ENCODE assay signal across 8 cellular contexts in genomic region chr11:78139422-78140391, GRCh38. TPM values are rescaled to one million over a fixed set of nuclear protein-coding genes. Genes with fewer than 3 reads are reported as not detected.
DNase-seq lines count a peak whose midpoint lies in the region; ATAC-seq lines count a peak whose summit lies in the region.

TSS of gene ALG8 (minus strand) at chr11:78139626. CDS start at chr11:78139588, 38 bp downstream.

- H3K9me3 ChIP-seq in CD8-positive, alpha-beta memory T cell (ENCODE audit: low read length): no peaks in the 10 kb centered on the region
- H3K9me3 ChIP-seq in effector memory CD4-positive, alpha-beta T cell (ENCODE audit: control insufficient read depth, low read length): no peaks in the 10 kb centered on the region

- H3K27me3 Mint-ChIP-seq in CD8-positive, alpha-beta memory T cell: peaks cover 0 to 1% of the 10 kb centered on the region in 2 donors
- no peaks in the 10 kb centered on the region for H3K27me3 Mint-ChIP-seq in memory B cell

- DNase-seq in CD8-positive, alpha-beta memory T cell: peak; percentile 93 to 97 (median 95)
- DNase-seq in HS-5 (ENCODE audit: low read depth) (peak; percentile 74), memory B cell (ENCODE audit: low spot score in 2 of 2) (peak; percentile 94)
- DNase-seq in NK-92 treated with Interleukin-12 subunit alpha and Interleukin-12 subunit beta, amount 100 ng/mL, for 24 hours (lab: John Stamatoyannopoulos, UW): peak; percentile 93
- peak; percentile 88 to 94 (median 93) for DNase-seq in effector memory CD4-positive, alpha-beta T cell
- peak; percentile 95 for DNase-seq in stimulated activated CD8-positive, alpha-beta memory T cell treated with anti-CD3 and anti-CD28 coated beads, Interleukin-12 subunit alpha, Interleukin-12 subunit beta, amount 100 ng/mL, for 24 hours (ENCODE audit: extremely low read depth)

- H3K4me3 Mint-ChIP-seq in CD8-positive, alpha-beta memory T cell: peak within 1 kb of the TSS; percentile 90 to 99 (median 95)
- peak within 1 kb of the TSS; percentile 93 for H3K4me3 Mint-ChIP-seq in memory B cell

- CTCF ChIA-PET in CD8-positive, alpha-beta memory T cell (lab: Charles Lee): interaction anchor here (0.9 to 1.9 kb wide), 8 partner anchors 8 to 425 kb away, joined by 3 to 8 read pairs (median 4); partner anchors contain the start of gene INTS4
- CTCF ChIA-PET in activated CD8-positive, alpha-beta memory T cell treated with anti-CD3 and anti-CD28 coated beads for 36 hours (lab: Charles Lee): interaction anchor here (0.8 to 1.4 kb wide), 4 partner anchors 43 to 280 kb away, joined by 3 to 7 read pairs (median 3); partner anchors contain the start of genes KCTD21 and USP35

- H3K4me3 ChIP-seq in CD8-positive, alpha-beta memory T cell (ENCODE audit: low read length): peak within 1 kb of the TSS; percentile 75
- peak within 1 kb of the TSS; percentile 73 for H3K4me3 ChIP-seq in effector memory CD4-positive, alpha-beta T cell (ENCODE audit: insufficient read depth, low read depth, low read length, poor library complexity, severe bottlenecking)

- POLR2A ChIA-PET in CD8-positive, alpha-beta memory T cell (lab: Charles Lee): interaction anchor here (0.5 to 1.5 kb wide), 8 partner anchors 37 to 435 kb away, joined by 3 to 7 read pairs (median 4); partner anchors contain the start of genes GAB2, INTS4, KCTD21 and NARS2
- POLR2A ChIA-PET in activated CD8-positive, alpha-beta memory T cell treated with anti-CD3 and anti-CD28 coated beads for 36 hours (lab: Charles Lee): interaction anchor here (0.5 to 1.7 kb wide), 7 partner anchors 49 to 313 kb away, joined by 3 to 11 read pairs (median 4); partner anchors contain the start of genes GAB2, INTS4, KCTD21 and NDUFC2

- peak within 1 kb of the TSS; percentile 87 to 98 (median 94) for H3K27ac Mint-ChIP-seq in CD8-positive, alpha-beta memory T cell
- peak within 1 kb of the TSS; percentile 90 for H3K27ac Mint-ChIP-seq in memory B cell

- H3K36me3 Mint-ChIP-seq in CD8-positive, alpha-beta memory T cell: peaks cover 2 to 38% (median 6%) of the 10 kb centered on the region in 3 donors
- peaks cover 5% of the 10 kb centered on the region for H3K36me3 Mint-ChIP-seq in memory B cell

- peak within 1 kb of the TSS; percentile 79 for H3K27ac ChIP-seq in CD8-positive, alpha-beta memory T cell (ENCODE audit: low read depth, low read length)
- peak within 1 kb of the TSS; percentile 75 for H3K27ac ChIP-seq in effector memory CD4-positive, alpha-beta T cell (ENCODE audit: insufficient read depth, low read length, poor library complexity, severe bottlenecking)

- no peaks in the 10 kb centered on the region for H3K36me3 ChIP-seq in CD8-positive, alpha-beta memory T cell (ENCODE audit: insufficient read depth, low read length)
- H3K36me3 ChIP-seq in effector memory CD4-positive, alpha-beta T cell (ENCODE audit: control insufficient read depth, insufficient read depth, low read length): no peaks in the 10 kb centered on the region

- H3K4me1 ChIP-seq in CD8-positive, alpha-beta memory T cell (ENCODE audit: insufficient read depth, low read length): peaks cover 11% of the 10 kb centered on the region
- no peaks in the 10 kb centered on the region for H3K4me1 ChIP-seq in effector memory CD4-positive, alpha-beta T cell (ENCODE audit: control insufficient read depth, insufficient read depth, low read length, poor library complexity, severe bottlenecking)

- no peaks in the 10 kb centered on the region for H3K9me3 Mint-ChIP-seq in CD8-positive, alpha-beta memory T cell
- H3K9me3 Mint-ChIP-seq in memory B cell: peaks cover 5% of the 10 kb centered on the region

- H3K4me1 Mint-ChIP-seq in CD8-positive, alpha-beta memory T cell: peaks cover 35 to 46% (median 44%) of the 10 kb centered on the region in 3 donors
- peaks cover 25% of the 10 kb centered on the region for H3K4me1 Mint-ChIP-seq in memory B cell

- ATAC-seq in GM19468 (IDR thresholded peaks at IDR 0.05; ENCODE audit: extremely low read depth, unreplicated experiment) (peak; percentile 93), memory B cell (ENCODE audit: low read depth) (peak; percentile 94)

- no peaks in the 10 kb centered on the region for H3K27me3 ChIP-seq in CD8-positive, alpha-beta memory T cell (ENCODE audit: insufficient read depth, low read length, poor library complexity, severe bottlenecking)
- no peaks in the 10 kb centered on the region for H3K27me3 ChIP-seq in effector memory CD4-positive, alpha-beta T cell (replicated peaks; ENCODE audit: control insufficient read depth, insufficient read depth, low read length, poor library complexity, severe bottlenecking)

RNA-seq across cellular contexts. Expression of gene ALG8, which starts in this region (rescaled TPM):
- 10 to 100 TPM; 43.4 to 46.9 TPM for total RNA-seq in CD8-positive, alpha-beta memory T cell
- polyA plus RNA-seq in CD8-positive, alpha-beta memory T cell: 48.9 TPM
- 10 to 100 TPM; 48.6 to 52.9 TPM for total RNA-seq in activated CD8-positive, alpha-beta memory T cell treated with anti-CD3 and anti-CD28 coated beads for 36 hours

Comparison
In these comparisons a context has a peak if more than half of its experiments do, and no peak if none do; other contexts are left out.
1. Peak in every context shown above with its lines: DNase-seq, ATAC-seq, H3K4me3 ChIP-seq and H3K27ac ChIP-seq.